16 cellular contexts compared by ENCODE assay signal in the genomic region with DNA sequence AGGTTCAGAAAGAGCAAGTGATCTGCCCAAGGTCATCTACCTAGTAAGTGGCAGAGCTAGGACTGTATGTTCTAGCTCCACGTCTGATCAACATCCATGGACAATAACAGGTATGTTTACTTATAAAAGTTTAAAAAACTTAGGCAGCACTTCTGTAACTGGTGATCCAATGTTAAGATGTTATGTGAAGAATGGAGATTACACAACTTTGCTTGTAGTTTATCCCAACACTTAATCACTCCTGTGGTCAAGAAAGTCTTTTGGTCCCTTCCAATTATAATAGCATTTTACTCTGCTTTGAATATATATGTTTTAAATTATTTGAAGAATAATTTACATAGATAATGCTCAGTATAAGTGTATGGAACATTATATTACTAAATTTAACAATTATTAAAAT. TPM values are rescaled to one million over a fixed set of nuclear protein-coding genes. Genes with fewer than 3 reads are reported as not detected.
DNase-seq lines count a peak whose midpoint lies in the region; ATAC-seq, FAIRE-seq and TF ChIP-seq lines count a peak whose summit lies in the region.
"Had no signal": no experiment of that assay in that cellular context is flagged by ENCODE, and none has a peak within 500 bp of the region (broad histone marks: within the 10 kb centered on the region; RNA-seq: fewer than 3 reads in every experiment).

No MANE protein-coding gene starts in this region.

- H4K8ac ChIP-seq in trophoblast cell (ENCODE audit: low read depth, low read length): no peak overlapping the region

- H2BK120ac ChIP-seq in trophoblast cell (ENCODE audit: insufficient read depth, low read length, poor library complexity): no peak overlapping the region

- no peak overlapping the region for H3K14ac ChIP-seq in trophoblast cell (ENCODE audit: low read length)

- no peak overlapping the region for H3K18ac ChIP-seq in trophoblast cell (ENCODE audit: low read length)

- peaks cover 1 to 9% of the 10 kb centered on the region in 2 experiments for H3K36me3 ChIP-seq in trophoblast cell (ENCODE audit: control insufficient read depth in 1 of 2, insufficient read depth in 2 of 2, low read length in 2 of 2)

- H3K4me3 ChIP-seq in epithelial cell of esophagus (ENCODE audit: low read length) (no peak overlapping the region), trophoblast cell (ENCODE audit: low read depth, low read length) (no peak overlapping the region)
- H3K4me3 ChIP-seq: SK-N-MC, vagina had no signal

- no peak overlapping the region for H2BK5ac ChIP-seq in trophoblast cell (ENCODE audit: low read depth, low read length, poor library complexity)

- H3K9ac ChIP-seq in trophoblast cell (ENCODE audit: low read length): no peak overlapping the region

- no CpG with 5 or more reads among the region's 1 CpG for WGBS in trophoblast cell (ENCODE audit: extremely low coverage, insufficient coverage, insufficient read length)

- H2AFZ ChIP-seq in trophoblast cell (ENCODE audit: insufficient read depth, low read length, poor library complexity): no peak overlapping the region

- H4K91ac ChIP-seq in trophoblast cell (ENCODE audit: low read depth, low read length): no peak overlapping the region

- no peak for TF ChIP-seq CTCF in D721Med (IDR thresholded peaks at IDR 0.05; ENCODE audit: insufficient read depth, missing control alignments)
- TF ChIP-seq CTCF in epithelial cell of esophagus (IDR thresholded peaks at IDR 0.05; ENCODE audit: insufficient read depth, low read depth, low read length, missing control alignments): no peak

- H3K4me2 ChIP-seq in trophoblast cell (ENCODE audit: low read length): no peak overlapping the region

- ATAC-seq in HG03095 (IDR thresholded peaks at IDR 0.05; ENCODE audit: unreplicated experiment): peak; percentile 6
- no peak for ATAC-seq in GM19455 (IDR thresholded peaks at IDR 0.05; ENCODE audit: unreplicated experiment)

- no peaks in the 10 kb centered on the region for H3K4me1 ChIP-seq in trophoblast cell (ENCODE audit: control insufficient read depth in 1 of 2, insufficient read depth in 2 of 2, low read length in 2 of 2)

- H3K9me3 ChIP-seq in trophoblast cell (ENCODE audit: insufficient read depth, low read depth, low read length): no peaks in the 10 kb centered on the region
- H3K9me3 ChIP-seq: esophagus squamous epithelium, vagina had no signal

- peaks cover 5% of the 10 kb centered on the region for H3K79me2 ChIP-seq in trophoblast cell (ENCODE audit: control insufficient read depth, insufficient read depth, low read length, poor library complexity)

- H3K23ac ChIP-seq in trophoblast cell (ENCODE audit: low read length): no peak overlapping the region

- H3K27ac ChIP-seq in trophoblast cell (ENCODE audit: low read depth, low read length): no peak overlapping the region
- H3K27ac ChIP-seq: C4-2B, SK-N-MC, vagina had no signal

- no peak for DNase-seq in D721Med (ENCODE audit: insufficient read length, low spot score)
- peak; percentile 37 for DNase-seq in epithelial cell of esophagus (ENCODE audit: low read depth)
- peak in 1 of 2 donors; percentile 58 for DNase-seq in trophoblast cell
- DNase-seq in activated CD4-positive, alpha-beta T cell treated with anti-CD3 and anti-CD28 coated beads, Interleukin-2, amount 50 U/mL, for 4 hours: no peak
- no peak for DNase-seq in HK-2 (ENCODE audit: unreplicated experiment)
- DNase-seq in NCI-H82 treated with DMSO at 0.1 percent for 48 hours (lab: John Stamatoyannopoulos, UW; ENCODE audit: unreplicated experiment): no peak
- DNase-seq: activated CD8-positive, alpha-beta memory T cell treated with anti-CD3 and anti-CD28 coated beads for 24 hours; DND-41; esophagus squamous epithelium; stimulated activated CD4-positive, alpha-beta T cell treated with anti-CD3 and anti-CD28 coated beads, Interleukin-2, amount 100 ng/mL, for 24 hours had no signal

- peak; percentile 38 for FAIRE-seq in D721Med (lab: Jason Lieb, UNC)
- FAIRE-seq: colon had no signal

- H2AK5ac ChIP-seq in trophoblast cell (ENCODE audit: low read length): no peak overlapping the region

- no peak overlapping the region for H2BK12ac ChIP-seq in trophoblast cell (ENCODE audit: low read length)

- no peaks in the 10 kb centered on the region for H3K27me3 ChIP-seq in trophoblast cell (ENCODE audit: insufficient read depth, low read length)
- H3K27me3 ChIP-seq: esophagus squamous epithelium, vagina had no signal

- peak overlapping the region; percentile 69 for H3K4ac ChIP-seq in trophoblast cell (ENCODE audit: low read depth, low read length)

- H4K12ac ChIP-seq in trophoblast cell (ENCODE audit: low read depth, low read length): no peak overlapping the region

- peaks cover 7% of the 10 kb centered on the region for H3K79me1 ChIP-seq in trophoblast cell (ENCODE audit: low read length)

RNA-seq across cellular contexts. Expression of a gene that starts 4.8 kb away (rescaled TPM):
- polyA plus RNA-seq in trophoblast cell (2013): 6.3 and 6.6 TPM in 2 replicates
